ENCODE assay signal across 1 cellular context in the genomic region with DNA sequence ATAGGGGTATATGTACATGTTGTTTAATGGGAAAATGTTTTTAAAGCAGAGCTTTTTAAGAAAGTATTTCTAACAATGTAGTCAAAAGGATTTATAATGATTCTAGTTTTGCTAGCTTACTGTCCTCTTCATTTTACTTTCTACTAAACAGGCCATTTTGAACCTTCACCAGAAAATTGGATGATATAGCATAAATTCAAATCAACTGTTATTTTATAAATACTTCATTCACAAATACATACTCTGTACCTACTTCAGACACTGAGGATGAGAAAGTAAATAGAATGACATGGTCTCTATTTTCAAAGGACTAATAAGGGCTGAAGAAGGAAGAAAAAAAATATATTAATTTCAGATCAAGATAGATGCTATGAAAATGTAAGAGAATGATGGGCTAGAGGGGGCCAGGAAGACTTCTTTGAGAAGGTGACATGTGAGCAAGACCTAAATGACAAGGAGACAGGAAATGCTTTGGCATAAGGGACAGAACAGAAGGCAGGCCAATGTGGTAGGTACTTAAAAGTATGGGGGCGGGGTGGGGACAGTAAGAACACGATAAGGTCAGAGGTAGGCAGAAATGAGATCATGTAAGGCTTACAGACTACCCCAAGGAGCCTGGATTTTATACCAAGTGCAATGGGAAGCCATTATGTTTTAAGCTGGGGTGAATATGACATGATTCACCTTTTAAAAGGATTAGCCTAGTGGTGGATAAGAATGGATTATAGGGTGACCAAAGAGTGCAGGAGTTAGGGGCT.
TF ChIP-seq lines count a peak whose summit lies in the region.

No MANE protein-coding gene starts in this region.

TF ChIP-seq in K562, 482 proteins besides CTCF, POLR2A, EP300 and RAD21 (continued from another document and continues in another):
- TF ChIP-seq, protein P1, sequence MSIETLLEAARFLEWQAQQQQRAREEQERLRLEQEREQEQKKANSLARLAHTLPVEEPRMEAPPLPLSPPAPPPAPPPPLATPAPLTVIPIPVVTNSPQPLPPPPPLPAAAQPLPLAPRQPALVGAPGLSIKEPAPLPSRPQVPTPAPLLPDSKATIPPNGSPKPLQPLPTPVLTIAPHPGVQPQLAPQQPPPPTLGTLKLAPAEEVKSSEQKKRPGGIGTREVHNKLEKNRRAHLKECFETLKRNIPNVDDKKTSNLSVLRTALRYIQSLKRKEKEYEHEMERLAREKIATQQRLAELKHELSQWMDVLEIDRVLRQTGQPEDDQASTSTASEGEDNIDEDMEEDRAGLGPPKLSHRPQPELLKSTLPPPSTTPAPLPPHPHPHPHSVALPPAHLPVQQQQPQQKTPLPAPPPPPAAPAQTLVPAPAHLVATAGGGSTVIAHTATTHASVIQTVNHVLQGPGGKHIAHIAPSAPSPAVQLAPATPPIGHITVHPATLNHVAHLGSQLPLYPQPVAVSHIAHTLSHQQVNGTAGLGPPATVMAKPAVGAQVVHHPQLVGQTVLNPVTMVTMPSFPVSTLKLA (conservative IDR thresholded peaks at IDR 0.05) = peak in 1 of 2 experiments; percentile 39; a peak in 1 of 4 replicates
- TF ChIP-seq POLR3G (IDR thresholded peaks at IDR 0.05; ENCODE audit: extremely low read depth, insufficient read length, insufficient replicate concordance) = no peak
- TF ChIP-seq, protein P2, sequence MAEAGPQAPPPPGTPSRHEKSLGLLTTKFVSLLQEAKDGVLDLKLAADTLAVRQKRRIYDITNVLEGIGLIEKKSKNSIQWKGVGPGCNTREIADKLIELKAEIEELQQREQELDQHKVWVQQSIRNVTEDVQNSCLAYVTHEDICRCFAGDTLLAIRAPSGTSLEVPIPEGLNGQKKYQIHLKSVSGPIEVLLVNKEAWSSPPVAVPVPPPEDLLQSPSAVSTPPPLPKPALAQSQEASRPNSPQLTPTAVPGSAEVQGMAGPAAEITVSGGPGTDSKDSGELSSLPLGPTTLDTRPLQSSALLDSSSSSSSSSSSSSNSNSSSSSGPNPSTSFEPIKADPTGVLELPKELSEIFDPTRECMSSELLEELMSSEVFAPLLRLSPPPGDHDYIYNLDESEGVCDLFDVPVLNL (CRISPR knock-in tag; IDR thresholded peaks at IDR 0.05; ENCODE audit: low read depth) = no peak
- TF ChIP-seq ZNF445 (CRISPR knock-in tag; IDR thresholded peaks at IDR 0.05; ENCODE audit: low read depth) = no peak
- TF ChIP-seq, protein P3, sequence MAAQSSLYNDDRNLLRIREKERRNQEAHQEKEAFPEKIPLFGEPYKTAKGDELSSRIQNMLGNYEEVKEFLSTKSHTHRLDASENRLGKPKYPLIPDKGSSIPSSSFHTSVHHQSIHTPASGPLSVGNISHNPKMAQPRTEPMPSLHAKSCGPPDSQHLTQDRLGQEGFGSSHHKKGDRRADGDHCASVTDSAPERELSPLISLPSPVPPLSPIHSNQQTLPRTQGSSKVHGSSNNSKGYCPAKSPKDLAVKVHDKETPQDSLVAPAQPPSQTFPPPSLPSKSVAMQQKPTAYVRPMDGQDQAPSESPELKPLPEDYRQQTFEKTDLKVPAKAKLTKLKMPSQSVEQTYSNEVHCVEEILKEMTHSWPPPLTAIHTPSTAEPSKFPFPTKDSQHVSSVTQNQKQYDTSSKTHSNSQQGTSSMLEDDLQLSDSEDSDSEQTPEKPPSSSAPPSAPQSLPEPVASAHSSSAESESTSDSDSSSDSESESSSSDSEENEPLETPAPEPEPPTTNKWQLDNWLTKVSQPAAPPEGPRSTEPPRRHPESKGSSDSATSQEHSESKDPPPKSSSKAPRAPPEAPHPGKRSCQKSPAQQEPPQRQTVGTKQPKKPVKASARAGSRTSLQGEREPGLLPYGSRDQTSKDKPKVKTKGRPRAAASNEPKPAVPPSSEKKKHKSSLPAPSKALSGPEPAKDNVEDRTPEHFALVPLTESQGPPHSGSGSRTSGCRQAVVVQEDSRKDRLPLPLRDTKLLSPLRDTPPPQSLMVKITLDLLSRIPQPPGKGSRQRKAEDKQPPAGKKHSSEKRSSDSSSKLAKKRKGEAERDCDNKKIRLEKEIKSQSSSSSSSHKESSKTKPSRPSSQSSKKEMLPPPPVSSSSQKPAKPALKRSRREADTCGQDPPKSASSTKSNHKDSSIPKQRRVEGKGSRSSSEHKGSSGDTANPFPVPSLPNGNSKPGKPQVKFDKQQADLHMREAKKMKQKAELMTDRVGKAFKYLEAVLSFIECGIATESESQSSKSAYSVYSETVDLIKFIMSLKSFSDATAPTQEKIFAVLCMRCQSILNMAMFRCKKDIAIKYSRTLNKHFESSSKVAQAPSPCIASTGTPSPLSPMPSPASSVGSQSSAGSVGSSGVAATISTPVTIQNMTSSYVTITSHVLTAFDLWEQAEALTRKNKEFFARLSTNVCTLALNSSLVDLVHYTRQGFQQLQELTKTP (IDR thresholded peaks at IDR 0.05; ENCODE audit: low read depth in 1 of 2, partially characterized antibody in 2 of 2) = no peak
- TF ChIP-seq MIER1 (IDR thresholded peaks at IDR 0.05; ENCODE audit: low read depth) = no peak
- no peak for TF ChIP-seq RBBP5 (IDR thresholded peaks at IDR 0.05; ENCODE audit: borderline replicate concordance, insufficient read depth, low read length, poor library complexity, severe bottlenecking)
- no peak for TF ChIP-seq IFI16 (CRISPR knock-in tag; IDR thresholded peaks at IDR 0.05)
- TF ChIP-seq ZNF436 (CRISPR knock-in tag; IDR thresholded peaks at IDR 0.05) = no peak
- TF ChIP-seq, protein P4, sequence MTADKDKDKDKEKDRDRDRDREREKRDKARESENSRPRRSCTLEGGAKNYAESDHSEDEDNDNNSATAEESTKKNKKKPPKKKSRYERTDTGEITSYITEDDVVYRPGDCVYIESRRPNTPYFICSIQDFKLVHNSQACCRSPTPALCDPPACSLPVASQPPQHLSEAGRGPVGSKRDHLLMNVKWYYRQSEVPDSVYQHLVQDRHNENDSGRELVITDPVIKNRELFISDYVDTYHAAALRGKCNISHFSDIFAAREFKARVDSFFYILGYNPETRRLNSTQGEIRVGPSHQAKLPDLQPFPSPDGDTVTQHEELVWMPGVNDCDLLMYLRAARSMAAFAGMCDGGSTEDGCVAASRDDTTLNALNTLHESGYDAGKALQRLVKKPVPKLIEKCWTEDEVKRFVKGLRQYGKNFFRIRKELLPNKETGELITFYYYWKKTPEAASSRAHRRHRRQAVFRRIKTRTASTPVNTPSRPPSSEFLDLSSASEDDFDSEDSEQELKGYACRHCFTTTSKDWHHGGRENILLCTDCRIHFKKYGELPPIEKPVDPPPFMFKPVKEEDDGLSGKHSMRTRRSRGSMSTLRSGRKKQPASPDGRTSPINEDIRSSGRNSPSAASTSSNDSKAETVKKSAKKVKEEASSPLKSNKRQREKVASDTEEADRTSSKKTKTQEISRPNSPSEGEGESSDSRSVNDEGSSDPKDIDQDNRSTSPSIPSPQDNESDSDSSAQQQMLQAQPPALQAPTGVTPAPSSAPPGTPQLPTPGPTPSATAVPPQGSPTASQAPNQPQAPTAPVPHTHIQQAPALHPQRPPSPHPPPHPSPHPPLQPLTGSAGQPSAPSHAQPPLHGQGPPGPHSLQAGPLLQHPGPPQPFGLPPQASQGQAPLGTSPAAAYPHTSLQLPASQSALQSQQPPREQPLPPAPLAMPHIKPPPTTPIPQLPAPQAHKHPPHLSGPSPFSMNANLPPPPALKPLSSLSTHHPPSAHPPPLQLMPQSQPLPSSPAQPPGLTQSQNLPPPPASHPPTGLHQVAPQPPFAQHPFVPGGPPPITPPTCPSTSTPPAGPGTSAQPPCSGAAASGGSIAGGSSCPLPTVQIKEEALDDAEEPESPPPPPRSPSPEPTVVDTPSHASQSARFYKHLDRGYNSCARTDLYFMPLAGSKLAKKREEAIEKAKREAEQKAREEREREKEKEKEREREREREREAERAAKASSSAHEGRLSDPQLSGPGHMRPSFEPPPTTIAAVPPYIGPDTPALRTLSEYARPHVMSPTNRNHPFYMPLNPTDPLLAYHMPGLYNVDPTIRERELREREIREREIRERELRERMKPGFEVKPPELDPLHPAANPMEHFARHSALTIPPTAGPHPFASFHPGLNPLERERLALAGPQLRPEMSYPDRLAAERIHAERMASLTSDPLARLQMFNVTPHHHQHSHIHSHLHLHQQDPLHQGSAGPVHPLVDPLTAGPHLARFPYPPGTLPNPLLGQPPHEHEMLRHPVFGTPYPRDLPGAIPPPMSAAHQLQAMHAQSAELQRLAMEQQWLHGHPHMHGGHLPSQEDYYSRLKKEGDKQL (CRISPR knock-in tag; IDR thresholded peaks at IDR 0.05; ENCODE audit: borderline replicate concordance) = no peak
- no peak for TF ChIP-seq ZNF134 (CRISPR knock-in tag; conservative IDR thresholded peaks at IDR 0.05)
- TF ChIP-seq, protein P5, sequence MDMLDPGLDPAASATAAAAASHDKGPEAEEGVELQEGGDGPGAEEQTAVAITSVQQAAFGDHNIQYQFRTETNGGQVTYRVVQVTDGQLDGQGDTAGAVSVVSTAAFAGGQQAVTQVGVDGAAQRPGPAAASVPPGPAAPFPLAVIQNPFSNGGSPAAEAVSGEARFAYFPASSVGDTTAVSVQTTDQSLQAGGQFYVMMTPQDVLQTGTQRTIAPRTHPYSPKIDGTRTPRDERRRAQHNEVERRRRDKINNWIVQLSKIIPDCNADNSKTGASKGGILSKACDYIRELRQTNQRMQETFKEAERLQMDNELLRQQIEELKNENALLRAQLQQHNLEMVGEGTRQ (CRISPR knock-in tag; IDR thresholded peaks at IDR 0.05) = no peak
- TF ChIP-seq PHF8 (IDR thresholded peaks at IDR 0.05; ENCODE audit: borderline replicate concordance, low read length) = no peak
- TF ChIP-seq, protein P6, sequence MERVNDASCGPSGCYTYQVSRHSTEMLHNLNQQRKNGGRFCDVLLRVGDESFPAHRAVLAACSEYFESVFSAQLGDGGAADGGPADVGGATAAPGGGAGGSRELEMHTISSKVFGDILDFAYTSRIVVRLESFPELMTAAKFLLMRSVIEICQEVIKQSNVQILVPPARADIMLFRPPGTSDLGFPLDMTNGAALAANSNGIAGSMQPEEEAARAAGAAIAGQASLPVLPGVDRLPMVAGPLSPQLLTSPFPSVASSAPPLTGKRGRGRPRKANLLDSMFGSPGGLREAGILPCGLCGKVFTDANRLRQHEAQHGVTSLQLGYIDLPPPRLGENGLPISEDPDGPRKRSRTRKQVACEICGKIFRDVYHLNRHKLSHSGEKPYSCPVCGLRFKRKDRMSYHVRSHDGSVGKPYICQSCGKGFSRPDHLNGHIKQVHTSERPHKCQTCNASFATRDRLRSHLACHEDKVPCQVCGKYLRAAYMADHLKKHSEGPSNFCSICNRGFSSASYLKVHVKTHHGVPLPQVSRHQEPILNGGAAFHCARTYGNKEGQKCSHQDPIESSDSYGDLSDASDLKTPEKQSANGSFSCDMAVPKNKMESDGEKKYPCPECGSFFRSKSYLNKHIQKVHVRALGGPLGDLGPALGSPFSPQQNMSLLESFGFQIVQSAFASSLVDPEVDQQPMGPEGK (CRISPR knock-in tag; IDR thresholded peaks at IDR 0.05; ENCODE audit: borderline replicate concordance) = no peak
- TF ChIP-seq MCM5 (IDR thresholded peaks at IDR 0.05; ENCODE audit: low read depth) = no peak
- TF ChIP-seq HMG20A (CRISPR knock-in tag; conservative IDR thresholded peaks at IDR 0.05) = no peak
- no peak for TF ChIP-seq SRSF3 (IDR thresholded peaks at IDR 0.05; ENCODE audit: insufficient read depth, low read length)
- TF ChIP-seq PHB (CRISPR knock-in tag; IDR thresholded peaks at IDR 0.05) = no peak
- 0 out of 2 replicates have a peak, but pooled peaks have one; percentile 5 for TF ChIP-seq RFX1 (IDR thresholded peaks at IDR 0.05)
- TF ChIP-seq, protein P7, sequence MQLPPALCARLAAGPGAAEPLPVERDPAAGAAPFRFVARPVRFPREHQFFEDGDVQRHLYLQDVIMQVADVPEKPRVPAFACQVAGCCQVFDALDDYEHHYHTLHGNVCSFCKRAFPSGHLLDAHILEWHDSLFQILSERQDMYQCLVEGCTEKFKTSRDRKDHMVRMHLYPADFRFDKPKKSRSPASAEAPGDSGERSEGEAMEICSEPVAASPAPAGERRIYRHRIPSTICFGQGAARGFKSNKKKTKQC (CRISPR knock-in tag; IDR thresholded peaks at IDR 0.05) = no peak
- no peak for TF ChIP-seq SETDB1 (IDR thresholded peaks at IDR 0.05; ENCODE audit: low read length)
- TF ChIP-seq, protein P8, sequence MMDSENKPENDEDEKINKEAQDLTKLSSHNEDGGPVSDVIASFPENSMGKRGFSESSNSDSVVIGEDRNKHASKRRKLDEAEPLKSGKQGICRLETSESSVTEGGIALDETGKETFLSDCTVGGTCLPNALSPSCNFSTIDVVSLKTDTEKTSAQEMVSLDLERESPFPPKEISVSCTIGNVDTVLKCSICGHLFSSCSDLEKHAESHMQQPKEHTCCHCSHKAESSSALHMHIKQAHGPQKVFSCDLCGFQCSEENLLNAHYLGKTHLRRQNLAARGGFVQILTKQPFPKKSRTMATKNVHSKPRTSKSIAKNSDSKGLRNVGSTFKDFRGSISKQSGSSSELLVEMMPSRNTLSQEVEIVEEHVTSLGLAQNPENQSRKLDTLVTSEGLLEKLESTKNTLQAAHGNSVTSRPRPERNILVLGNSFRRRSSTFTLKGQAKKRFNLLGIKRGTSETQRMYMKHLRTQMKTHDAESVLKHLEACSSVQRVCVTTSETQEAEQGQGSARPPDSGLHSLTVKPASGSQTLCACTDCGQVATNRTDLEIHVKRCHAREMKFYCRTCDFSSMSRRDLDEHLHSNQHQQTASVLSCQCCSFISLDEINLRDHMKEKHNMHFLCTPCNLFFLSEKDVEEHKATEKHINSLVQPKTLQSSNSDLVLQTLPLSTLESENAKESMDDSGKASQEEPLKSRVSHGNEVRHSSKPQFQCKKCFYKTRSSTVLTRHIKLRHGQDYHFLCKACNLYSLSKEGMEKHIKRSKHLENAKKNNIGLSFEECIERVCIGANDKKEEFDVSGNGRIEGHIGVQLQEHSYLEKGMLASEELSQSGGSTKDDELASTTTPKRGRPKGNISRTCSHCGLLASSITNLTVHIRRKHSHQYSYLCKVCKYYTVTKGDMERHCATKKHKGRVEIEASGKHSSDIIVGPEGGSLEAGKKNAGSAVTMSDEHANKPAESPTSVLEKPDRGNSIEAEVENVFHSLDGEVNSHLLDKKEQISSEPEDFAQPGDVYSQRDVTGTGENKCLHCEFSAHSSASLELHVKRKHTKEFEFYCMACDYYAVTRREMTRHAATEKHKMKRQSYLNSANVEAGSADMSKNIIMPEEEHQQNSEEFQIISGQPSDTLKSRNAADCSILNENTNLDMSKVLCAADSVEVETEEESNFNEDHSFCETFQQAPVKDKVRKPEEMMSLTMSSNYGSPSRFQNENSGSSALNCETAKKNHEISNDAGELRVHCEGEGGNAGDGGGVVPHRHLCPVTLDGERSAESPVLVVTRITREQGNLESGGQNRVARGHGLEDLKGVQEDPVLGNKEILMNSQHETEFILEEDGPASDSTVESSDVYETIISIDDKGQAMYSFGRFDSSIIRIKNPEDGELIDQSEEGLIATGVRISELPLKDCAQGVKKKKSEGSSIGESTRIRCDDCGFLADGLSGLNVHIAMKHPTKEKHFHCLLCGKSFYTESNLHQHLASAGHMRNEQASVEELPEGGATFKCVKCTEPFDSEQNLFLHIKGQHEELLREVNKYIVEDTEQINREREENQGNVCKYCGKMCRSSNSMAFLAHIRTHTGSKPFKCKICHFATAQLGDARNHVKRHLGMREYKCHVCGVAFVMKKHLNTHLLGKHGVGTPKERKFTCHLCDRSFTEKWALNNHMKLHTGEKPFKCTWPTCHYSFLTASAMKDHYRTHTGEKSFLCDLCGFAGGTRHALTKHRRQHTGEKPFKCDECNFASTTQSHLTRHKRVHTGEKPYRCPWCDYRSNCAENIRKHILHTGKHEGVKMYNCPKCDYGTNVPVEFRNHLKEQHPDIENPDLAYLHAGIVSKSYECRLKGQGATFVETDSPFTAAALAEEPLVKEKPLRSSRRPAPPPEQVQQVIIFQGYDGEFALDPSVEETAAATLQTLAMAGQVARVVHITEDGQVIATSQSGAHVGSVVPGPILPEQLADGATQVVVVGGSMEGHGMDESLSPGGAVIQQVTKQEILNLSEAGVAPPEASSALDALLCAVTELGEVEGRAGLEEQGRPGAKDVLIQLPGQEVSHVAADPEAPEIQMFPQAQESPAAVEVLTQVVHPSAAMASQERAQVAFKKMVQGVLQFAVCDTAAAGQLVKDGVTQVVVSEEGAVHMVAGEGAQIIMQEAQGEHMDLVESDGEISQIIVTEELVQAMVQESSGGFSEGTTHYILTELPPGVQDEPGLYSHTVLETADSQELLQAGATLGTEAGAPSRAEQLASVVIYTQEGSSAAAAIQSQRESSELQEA (IDR thresholded peaks at IDR 0.05; ENCODE audit: low read depth) = no peak; the same call in 1 of the 2 replicates
- TF ChIP-seq TCFL5 (CRISPR knock-in tag; conservative IDR thresholded peaks at IDR 0.05) = no peak
- TF ChIP-seq HDAC1 (IDR thresholded peaks at IDR 0.05) = peak in 1 of 2 experiments; percentile 62; a peak in 2 of 4 replicates
- no peak for TF ChIP-seq ZBED1 (IDR thresholded peaks at IDR 0.05)
